12 cellular contexts compared by ENCODE assay signal in the genomic region with DNA sequence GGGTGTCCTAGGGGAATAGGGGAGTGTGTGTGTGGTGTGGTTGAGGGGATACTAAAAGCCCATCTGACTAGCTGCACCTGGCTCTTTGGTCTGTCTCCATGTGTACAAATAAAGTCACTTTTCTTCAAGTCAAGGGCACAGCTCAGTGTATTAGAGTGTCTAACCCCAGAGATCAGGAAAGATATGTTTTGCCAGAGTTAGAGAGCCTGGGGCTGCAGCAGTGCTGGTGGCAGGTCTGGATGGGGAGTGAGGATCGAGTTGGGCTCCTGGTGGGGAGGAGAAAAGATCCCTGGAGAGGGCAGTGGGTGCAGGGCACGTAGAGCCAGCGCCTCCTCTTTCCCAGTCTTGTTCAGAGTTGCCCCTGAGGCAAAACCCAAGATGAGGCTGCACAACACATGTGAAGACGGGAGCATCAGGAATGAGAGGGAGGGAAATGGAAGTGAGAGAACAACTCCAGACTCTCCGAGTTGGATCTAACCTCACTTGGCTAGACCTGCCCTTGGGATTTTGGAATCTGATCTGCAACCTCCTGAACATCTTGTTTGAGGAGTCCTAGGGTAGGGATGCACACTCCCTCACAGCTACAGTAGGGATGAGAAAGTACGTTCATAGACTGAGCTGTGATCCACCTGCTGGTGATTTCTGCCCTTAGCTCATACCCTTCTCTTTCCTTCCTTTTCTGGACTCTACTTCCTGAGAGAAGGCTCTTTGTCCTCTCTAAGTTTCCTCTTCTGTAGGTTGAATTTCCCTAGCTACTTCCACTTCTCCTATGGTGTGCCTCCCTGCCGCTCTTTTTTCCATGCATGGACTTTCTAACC.
DNase-seq lines count a peak whose midpoint lies in the region; ATAC-seq and TF ChIP-seq lines count a peak whose summit lies in the region.
"Had no signal": no experiment of that assay in that cellular context is flagged by ENCODE, and none has a peak within 500 bp of the region (broad histone marks: within the 10 kb centered on the region; RNA-seq: fewer than 3 reads in every experiment).

No MANE protein-coding gene starts in this region.

- no peaks in the 10 kb centered on the region for H3K9me3 ChIP-seq in AG04450 (ENCODE audit: control insufficient read depth, insufficient read depth, low read length)

- H3K27me3 Mint-ChIP-seq in WTC11 (ENCODE audit: low read depth) = 0 out of 2 replicates have a peak, but pooled peaks cover 1% of the 10 kb centered on the region

- no peak overlapping the region for H3K27ac Mint-ChIP-seq in WTC11
- H3K27ac Mint-ChIP-seq: activated CD4-positive, alpha-beta T cell treated with anti-CD3 and anti-CD28 coated beads for 36 hours; natural killer cell treated with Interleukin-12 subunit alpha and Interleukin-12 subunit beta and Interleukin-15 and Interleukin-18, amount 100 ng/mL, for 72 hours had no signal

- no peaks in the 10 kb centered on the region for H3K9me3 Mint-ChIP-seq in WTC11
- H3K9me3 Mint-ChIP-seq: natural killer cell treated with Interleukin-12 subunit alpha and Interleukin-12 subunit beta and Interleukin-15 and Interleukin-18, amount 100 ng/mL, for 72 hours had no signal

- no peak overlapping the region for H3K27ac ChIP-seq in AG04450 (ENCODE audit: low read depth, low read length)

- ATAC-seq in WTC11 (peak; percentile 57), left colon (peak; percentile 73), GM19328 (IDR thresholded peaks at IDR 0.05; ENCODE audit: unreplicated experiment) (no peak)
- ATAC-seq: activated CD4-positive, alpha-beta T cell treated with anti-CD3 and anti-CD28 coated beads for 36 hours; natural killer cell treated with Interleukin-12 subunit alpha and Interleukin-12 subunit beta and Interleukin-15 and Interleukin-18, amount 100 ng/mL, for 72 hours had no signal

- TF ChIP-seq CTCF in AG04450 (IDR thresholded peaks at IDR 0.05; ENCODE audit: low read depth, low read length) (peak; percentile 29; the same call in 1 of the 2 replicates), GM12865 (IDR thresholded peaks at IDR 0.05; ENCODE audit: insufficient read depth, low read depth, low read length, missing control alignments) (peak; percentile 1), WTC11 (IDR thresholded peaks at IDR 0.05) (no peak)

- CTCF ChIA-PET in AG04450 (lab: Charles Lee) (interaction anchor here (0.8 to 2.3 kb wide), 5 partner anchors 16 to 44 kb away, joined by 3 to 10 read pairs (median 4); no protein-coding TSS in a partner anchor), WTC11 (lab: Charles Lee) (interaction anchor here (0.6 to 1.6 kb wide), 5 partner anchors 10 to 585 kb away, joined by 3 to 7 read pairs (median 3); no protein-coding TSS in a partner anchor)

- DNase-seq in AG04450 (ENCODE audit: low read depth, low spot score) (no peak), GM12865 (ENCODE audit: low read depth) (no peak), WTC11 (ENCODE audit: low spot score) (no peak), left colon (no peak), GDM1 (lab: John Stamatoyannopoulos, UW) (no peak), NK-92 (lab: John Stamatoyannopoulos, UW; ENCODE audit: unreplicated experiment) (no peak)
- no peak for DNase-seq in activated naive CD4-positive, alpha-beta T cell (lab: John Stamatoyannopoulos, UW)
- DNase-seq: activated CD4-positive, alpha-beta T cell treated with anti-CD3 and anti-CD28 coated beads for 36 hours; caudate nucleus; NCI-H510A had no signal

- POLR2A ChIA-PET in AG04450 (lab: Yijun Ruan, JAX) (no interaction called here), WTC11 (lab: Charles Lee) (no interaction called here)

- intact Hi-C loops in left colon (cut with DNase I, micrococcal nuclease) = loop anchor here in 1 of 2 donors (10.0 kb wide), 1 partner anchor 587 kb away; no protein-coding TSS in a partner anchor

- H3K4me1 Mint-ChIP-seq in WTC11 = peaks cover 9% of the 10 kb centered on the region
- H3K4me1 Mint-ChIP-seq: activated CD4-positive, alpha-beta T cell treated with anti-CD3 and anti-CD28 coated beads for 36 hours had no signal

- H3K4me3 ChIP-seq in AG04450 (ENCODE audit: low read depth, low read length) (no peak overlapping the region), GM12865 (ENCODE audit: low read depth, low read length) (no peak overlapping the region)

- H3K4me3 Mint-ChIP-seq in WTC11 = no peak overlapping the region
- H3K4me3 Mint-ChIP-seq: activated CD4-positive, alpha-beta T cell treated with anti-CD3 and anti-CD28 coated beads for 36 hours; natural killer cell treated with Interleukin-12 subunit alpha and Interleukin-12 subunit beta and Interleukin-15 and Interleukin-18, amount 100 ng/mL, for 72 hours had no signal

- no peaks in the 10 kb centered on the region for H3K36me3 Mint-ChIP-seq in WTC11
- H3K36me3 Mint-ChIP-seq: natural killer cell treated with Interleukin-12 subunit alpha and Interleukin-12 subunit beta and Interleukin-15 and Interleukin-18, amount 100 ng/mL, for 72 hours had no signal

- peaks cover 20% of the 10 kb centered on the region for H3K27me3 ChIP-seq in AG04450 (ENCODE audit: control insufficient read depth, insufficient read depth, low read length)

TF ChIP-seq in WTC11, 78 proteins besides CTCF, POLR2A, EP300 and RAD21:
- TF ChIP-seq PRRX2 (CRISPR knock-in tag; IDR thresholded peaks at IDR 0.05) (no peak), JUN (CRISPR knock-in tag; IDR thresholded peaks at IDR 0.05) (no peak), ZNF219 (CRISPR knock-in tag; IDR thresholded peaks at IDR 0.05; ENCODE audit: borderline replicate concordance) (no peak), MYBL2 (CRISPR knock-in tag; IDR thresholded peaks at IDR 0.05) (no peak), ZNF232 (CRISPR knock-in tag; IDR thresholded peaks at IDR 0.05) (no peak)
- TF ChIP-seq, protein P1, sequence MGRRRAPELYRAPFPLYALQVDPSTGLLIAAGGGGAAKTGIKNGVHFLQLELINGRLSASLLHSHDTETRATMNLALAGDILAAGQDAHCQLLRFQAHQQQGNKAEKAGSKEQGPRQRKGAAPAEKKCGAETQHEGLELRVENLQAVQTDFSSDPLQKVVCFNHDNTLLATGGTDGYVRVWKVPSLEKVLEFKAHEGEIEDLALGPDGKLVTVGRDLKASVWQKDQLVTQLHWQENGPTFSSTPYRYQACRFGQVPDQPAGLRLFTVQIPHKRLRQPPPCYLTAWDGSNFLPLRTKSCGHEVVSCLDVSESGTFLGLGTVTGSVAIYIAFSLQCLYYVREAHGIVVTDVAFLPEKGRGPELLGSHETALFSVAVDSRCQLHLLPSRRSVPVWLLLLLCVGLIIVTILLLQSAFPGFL (CRISPR knock-in tag; IDR thresholded peaks at IDR 0.05; ENCODE audit: borderline replicate concordance) = no peak
- TF ChIP-seq, protein P2, sequence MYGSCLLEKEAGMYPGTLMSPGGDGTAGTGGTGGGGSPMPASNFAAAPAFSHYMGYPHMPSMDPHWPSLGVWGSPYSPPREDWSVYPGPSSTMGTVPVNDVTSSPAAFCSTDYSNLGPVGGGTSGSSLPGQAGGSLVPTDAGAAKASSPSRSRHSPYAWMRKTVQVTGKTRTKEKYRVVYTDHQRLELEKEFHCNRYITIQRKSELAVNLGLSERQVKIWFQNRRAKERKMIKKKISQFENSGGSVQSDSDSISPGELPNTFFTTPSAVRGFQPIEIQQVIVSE (CRISPR knock-in tag; IDR thresholded peaks at IDR 0.05; ENCODE audit: borderline replicate concordance) = no peak
TF ChIP-seq in WTC11: peak in this region for 0.
